In the genomic region with DNA sequence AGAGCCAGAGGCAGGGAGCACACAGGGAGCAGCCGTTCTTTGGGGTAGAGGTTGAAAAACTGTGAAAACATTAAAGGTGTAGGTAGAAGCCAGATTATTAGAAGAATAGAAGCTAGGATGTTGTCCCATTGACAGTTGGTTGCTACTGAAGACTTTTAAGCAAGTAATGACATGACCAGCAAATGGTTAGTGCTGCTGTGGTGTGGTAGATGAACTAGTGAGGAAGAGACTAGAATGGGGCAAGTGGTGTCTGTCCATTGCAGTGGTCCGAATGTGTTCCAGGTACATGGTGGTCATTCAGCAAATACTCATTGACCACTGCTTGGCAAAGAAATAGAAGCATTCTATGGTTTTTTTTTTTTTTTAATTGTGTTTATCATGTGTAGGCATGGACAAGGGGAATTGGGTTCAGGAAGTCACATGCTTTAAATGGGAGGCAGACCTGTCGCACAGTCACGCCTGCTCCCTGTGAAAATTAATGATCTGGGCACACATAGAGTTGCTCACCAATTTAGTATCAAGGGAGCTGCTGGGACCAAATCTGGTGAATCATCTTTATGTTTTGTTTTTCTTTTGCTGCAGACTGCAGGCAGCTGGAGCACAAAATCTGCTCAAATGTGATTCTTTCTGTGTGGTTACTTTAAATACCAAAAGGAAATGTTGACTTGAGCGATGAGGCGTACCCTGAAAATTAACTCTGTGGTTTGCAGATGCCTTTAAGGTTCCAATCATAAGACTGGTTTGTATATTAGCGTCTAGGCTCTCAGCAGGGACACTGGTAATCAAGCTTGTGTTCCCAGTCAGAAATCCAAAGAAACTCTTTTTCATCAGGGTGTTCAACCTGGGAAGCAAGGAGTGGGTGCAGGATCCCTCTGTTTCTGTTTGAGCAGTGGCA, we compare ENCODE assay signal across 1 cellular context.
TF ChIP-seq lines count a peak whose summit lies in the region.

No MANE protein-coding gene starts in this region.

TF ChIP-seq in SK-N-SH, 30 proteins besides CTCF, POLR2A, EP300 and RAD21 (continued from another document):
- peak; percentile 59; the same call in 1 of the 2 replicates for TF ChIP-seq POLR2AphosphoS5 (IDR thresholded peaks at IDR 0.05; ENCODE audit: low read depth, low read length)
- peak; percentile 55 for TF ChIP-seq NFIC (IDR thresholded peaks at IDR 0.05; ENCODE audit: borderline replicate concordance)
- TF ChIP-seq MEF2A (IDR thresholded peaks at IDR 0.05; ENCODE audit: borderline replicate concordance, low read depth): peak; percentile 83; the same call in 1 of the 2 replicates
- peak; percentile 97 for TF ChIP-seq TCF12 (IDR thresholded peaks at IDR 0.05)
- peak; percentile 17; the same call in 1 of the 2 replicates for TF ChIP-seq SMC3 (IDR thresholded peaks at IDR 0.05; ENCODE audit: low read depth, low read length)
